Comparison of ENCODE assay signal across 8 cellular contexts in genomic region chr1:156140879-156141707, GRCh38. TPM values are rescaled to one million over a fixed set of nuclear protein-coding genes. Genes with fewer than 3 reads are reported as not detected.
DNase-seq lines count a peak whose midpoint lies in the region; ATAC-seq, FAIRE-seq and TF ChIP-seq lines count a peak whose summit lies in the region.

No MANE protein-coding gene starts in this region.

- H3K9ac ChIP-seq in muscle layer of colon (ENCODE audit: low read length) = no peak overlapping the region

- no peaks in the 10 kb centered on the region for H3K27me3 ChIP-seq in muscle layer of colon (ENCODE audit: control insufficient read depth in 1 of 2, insufficient read depth in 2 of 2, low read length in 2 of 2)

- H3K4me3 ChIP-seq in muscle layer of colon (ENCODE audit: low read depth in 1 of 2, low read length in 2 of 2) = no peak overlapping the region

- peaks cover 35% of the 10 kb centered on the region for H3K4me1 ChIP-seq in muscle layer of colon (ENCODE audit: insufficient read depth, low read length)

- FAIRE-seq in RCC 7860 (lab: Jason Lieb, UNC) = no peak

- peak; percentile 64 for DNase-seq in GM13976 (ENCODE audit: low spot score)
- DNase-seq in dermis blood vessel endothelial cell = peak; percentile 47
- no peak for DNase-seq in NCI-H1436 (lab: John Stamatoyannopoulos, UW)
- no peak for DNase-seq in RCC 7860 (ENCODE audit: low spot score)
- no peak for DNase-seq in KG1 (lab: John Stamatoyannopoulos, UW)

- no peak for ATAC-seq in GM21381 (IDR thresholded peaks at IDR 0.05; ENCODE audit: unreplicated experiment)

- H3K9me3 ChIP-seq in muscle layer of colon (ENCODE audit: low read length) = no peaks in the 10 kb centered on the region

- in situ Hi-C loops in GM13976 (cut with MboI; ENCODE audit: low sequenced_read_pairs, unreplicated experiment) = loop anchor here (5.0 kb wide), 1 partner anchor 81 kb away; no protein-coding TSS in a partner anchor

- peaks cover 46% of the 10 kb centered on the region for H3K36me3 ChIP-seq in muscle layer of colon (ENCODE audit: insufficient read depth, low read length)

- peak; percentile 42 for TF ChIP-seq CTCF in GM13976 (IDR thresholded peaks at IDR 0.05; ENCODE audit: borderline replicate concordance, control extremely low read depth, extremely low read depth, insufficient read depth, missing control alignments)

- H3K27ac ChIP-seq in muscle layer of colon (ENCODE audit: low read depth, low read length) = peak overlapping the region; percentile 80

TF ChIP-seq in PFSK-1, 5 proteins besides CTCF, POLR2A, EP300 and RAD21:
- TF ChIP-seq FOXP2 (optimal IDR thresholded peaks at IDR 0.05; ENCODE audit: borderline replicate concordance, extremely low read depth, extremely low read length, insufficient read depth) (no peak), POLR2AphosphoS5 (IDR thresholded peaks at IDR 0.05; ENCODE audit: low read depth, low read length) (peak; percentile 30; the same call in 1 of the 2 replicates), SIN3A (IDR thresholded peaks at IDR 0.05; ENCODE audit: borderline replicate concordance, insufficient read depth, low read length) (no peak), REST (IDR thresholded peaks at IDR 0.05; ENCODE audit: insufficient read depth in 1 of 2, low read depth in 2 of 2, low read length in 2 of 2) (no peak), TAF1 (IDR thresholded peaks at IDR 0.05; ENCODE audit: borderline replicate concordance, insufficient read depth, low read length) (no peak)

RNA-seq across cellular contexts. Expression of gene SEMA4A, which starts 12.3 kb away (rescaled TPM):
- not detected for polyA plus RNA-seq in PFSK-1 (2012; ENCODE audit: insufficient read length, low read depth)
- 0.68 and 0.74 TPM in 2 replicates for total RNA-seq in dermis blood vessel endothelial cell

RNA-seq across cellular contexts. Expression of gene LMNA, which starts 26.6 kb away (rescaled TPM):
- polyA plus RNA-seq in PFSK-1 (2012; ENCODE audit: insufficient read length, low read depth) = 392 TPM
- total RNA-seq in dermis blood vessel endothelial cell = 502 and 945 TPM in 2 replicates

RNA-seq across cellular contexts. Expression of gene SLC25A44, which starts 52.8 kb away (rescaled TPM):
- polyA plus RNA-seq in PFSK-1 (2012; ENCODE audit: insufficient read length, low read depth) = 10.6 TPM
- 9.0 and 15.9 TPM in 2 replicates for total RNA-seq in dermis blood vessel endothelial cell

RNA-seq across cellular contexts. Expression of gene MEX3A, which starts 58.8 kb away (rescaled TPM):
- 25.6 TPM for polyA plus RNA-seq in PFSK-1 (2012; ENCODE audit: insufficient read length, low read depth)
- 4.8 and 8.8 TPM in 2 replicates for total RNA-seq in dermis blood vessel endothelial cell

Comparison
In these comparisons a context has a peak if more than half of its experiments do, and no peak if none do; other contexts are left out.
1. DNase-seq: peak in GM13976 (single experiment) and dermis blood vessel endothelial cell (single experiment); none in NCI-H1436 (single experiment), RCC 7860 (single experiment) and KG1 (single experiment).